11 cellular contexts compared by ENCODE assay signal in the genomic region with DNA sequence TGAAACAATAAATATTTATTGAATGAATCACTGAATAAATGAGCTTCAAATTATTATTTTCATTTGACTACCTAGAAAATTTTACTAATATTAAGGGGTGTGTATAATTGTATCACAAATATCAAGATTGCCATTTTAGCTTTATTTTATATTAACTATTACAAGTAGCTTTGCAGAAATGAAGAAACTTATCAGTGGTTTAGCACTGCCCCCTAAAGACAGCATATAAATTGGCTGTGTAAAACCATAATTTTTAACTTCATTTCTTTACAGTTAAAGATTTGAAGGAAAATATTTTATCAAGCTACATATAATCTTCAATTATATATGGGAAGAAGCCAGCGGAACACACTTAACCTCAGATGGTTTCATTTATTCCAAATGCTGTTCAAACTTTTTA. TPM values are rescaled to one million over a fixed set of nuclear protein-coding genes. Genes with fewer than 3 reads are reported as not detected.
DNase-seq lines count a peak whose midpoint lies in the region; ATAC-seq and TF ChIP-seq lines count a peak whose summit lies in the region.
"Had no signal": no experiment of that assay in that cellular context is flagged by ENCODE, and none has a peak within 500 bp of the region (broad histone marks: within the 10 kb centered on the region; RNA-seq: fewer than 3 reads in every experiment).

No MANE protein-coding gene starts in this region.

- no peak overlapping the region for H2AK9ac ChIP-seq in IMR-90 (replicated peaks; ENCODE audit: low read depth, low read length, poor library complexity)

- no peak overlapping the region for H2BK5ac ChIP-seq in IMR-90 (ENCODE audit: low read depth, low read length, poor library complexity, severe bottlenecking)

- WGBS in IMR-90 (ENCODE audit: extremely low coverage in 2 of 2, insufficient read length in 1 of 2), 2 experiments = no CpG with 5 or more reads among the region's 1 CpG

- H3K23ac ChIP-seq in IMR-90 (ENCODE audit: low read depth, low read length) = no peak overlapping the region

- H2AK5ac ChIP-seq in IMR-90 (ENCODE audit: low read depth, low read length) = no peak overlapping the region

- H3K9me3 Mint-ChIP-seq in Caco-2 (ENCODE audit: unreplicated experiment) = no peaks in the 10 kb centered on the region
- H3K9me3 Mint-ChIP-seq: activated T-cell treated with anti-CD3 and anti-CD28 coated beads, Interleukin-2, amount 50 U/mL, for 4 hours had no signal

- TF ChIP-seq CTCF in Caco-2 (IDR thresholded peaks at IDR 0.05; ENCODE audit: insufficient read depth in 1 of 2, low read depth in 1 of 2, low read length in 1 of 2, severe bottlenecking in 1 of 2, unreplicated experiment in 1 of 2) (peak; percentile 5 to 16), IMR-90 (conservative IDR thresholded peaks at IDR 0.05; ENCODE audit: low read depth, low read length) (peak; percentile 37)

- H3K14ac ChIP-seq in IMR-90 (replicated peaks; ENCODE audit: low read depth, low read length) = no peak overlapping the region

- H3K4ac ChIP-seq in IMR-90 (ENCODE audit: low read depth, low read length) = no peak overlapping the region

- ATAC-seq in IMR-90 (ENCODE audit: low read depth) (no peak), GM18517 (IDR thresholded peaks at IDR 0.05; ENCODE audit: unreplicated experiment) (no peak), left ventricle myocardium superior (no peak), HG02610 (IDR thresholded peaks at IDR 0.05; ENCODE audit: unreplicated experiment) (no peak)
- ATAC-seq: activated T-cell treated with anti-CD3 and anti-CD28 coated beads, Interleukin-2, amount 50 U/mL, for 4 hours had no signal

- DNase-seq in Caco-2 = no peak
- DNase-seq in IMR-90 = no peak
- DNase-seq in SK-N-MC (ENCODE audit: low read depth, low spot score) = peak; percentile 5
- DNase-seq in iris pigment epithelial cell (ENCODE audit: low read depth) = peak; percentile 7
- DNase-seq in NCI-H748 (lab: John Stamatoyannopoulos, UW; ENCODE audit: unreplicated experiment) = no peak
- DNase-seq in left ventricle myocardium superior = no peak
- DNase-seq: activated T-cell treated with anti-CD3 and anti-CD28 coated beads, Interleukin-2, amount 50 U/mL, for 4 hours had no signal

- no peak overlapping the region for H3K27ac Mint-ChIP-seq in Caco-2 (ENCODE audit: unreplicated experiment)

- no peak overlapping the region for H4K5ac ChIP-seq in IMR-90 (ENCODE audit: low read depth, low read length)

- in situ Hi-C loops in IMR-90 (cut with MboI; ENCODE audit: low sequenced_read_pairs) = no loop called here

- H3K79me1 ChIP-seq in IMR-90 (ENCODE audit: low read depth in 1 of 2, low read length in 2 of 2) = no peaks in the 10 kb centered on the region

- H3K36me3 ChIP-seq in Caco-2 (ENCODE audit: control insufficient read depth, insufficient read depth, low read length) (no peaks in the 10 kb centered on the region), IMR-90 (ENCODE audit: control insufficient read depth, insufficient read depth, low read length) (no peaks in the 10 kb centered on the region), SK-N-MC (ENCODE audit: insufficient read depth, low read length) (no peaks in the 10 kb centered on the region)

- CTCF ChIA-PET in Caco-2 (lab: Charles Lee) (interaction anchor here (1.0 to 2.2 kb wide), 3 partner anchors 268 to 615 kb away, joined by 4 to 7 read pairs (median 4); no protein-coding TSS in a partner anchor), IMR-90 (lab: Yijun Ruan, JAX) (interaction anchor here (0.7 to 1.1 kb wide), 5 partner anchors 267 to 615 kb away, joined by 3 to 4 read pairs (median 3); no protein-coding TSS in a partner anchor)

- no peak overlapping the region for H3K18ac ChIP-seq in IMR-90 (ENCODE audit: low read depth, low read length)

- H3K27me3 ChIP-seq in Caco-2 (replicated peaks; ENCODE audit: control insufficient read depth, insufficient read depth, low read length) = no peaks in the 10 kb centered on the region
- no peaks in the 10 kb centered on the region for H3K27me3 ChIP-seq in IMR-90 (ENCODE audit: control insufficient read depth, insufficient read depth, low read length)

- intact Hi-C loops in Caco-2 (cut with micrococcal nuclease; ENCODE audit: unreplicated experiment) (loop anchor here (1.0 to 5.0 kb wide), 3 partner anchors 272 to 616 kb away; no protein-coding TSS in a partner anchor), IMR-90 (cut with micrococcal nuclease) (no loop called here), left ventricle myocardium superior (cut with micrococcal nuclease) (no loop called here)

- H3K36me3 Mint-ChIP-seq in Caco-2 (ENCODE audit: insufficient read depth, unreplicated experiment) = no peaks in the 10 kb centered on the region

- no peak overlapping the region for H2BK20ac ChIP-seq in IMR-90 (ENCODE audit: low read depth, low read length)

- no peak overlapping the region for H3K56ac ChIP-seq in IMR-90 (ENCODE audit: extremely low read depth, insufficient read depth, low read length)

- H2AFZ ChIP-seq in IMR-90 (replicated peaks; ENCODE audit: low read length, poor library complexity) = no peak overlapping the region

- peak; percentile 43 for TF ChIP-seq RAD21 in IMR-90 (IDR thresholded peaks at IDR 0.05; ENCODE audit: low read length)

- H3K4me1 ChIP-seq in Caco-2 (no peaks in the 10 kb centered on the region), IMR-90 (ENCODE audit: control insufficient read depth, insufficient read depth, low read length) (no peaks in the 10 kb centered on the region)

- no peak for TF ChIP-seq POLR2A in IMR-90 (IDR thresholded peaks at IDR 0.05; ENCODE audit: low read depth, low read length)

- no peak overlapping the region for H2BK15ac ChIP-seq in IMR-90 (ENCODE audit: low read depth, low read length)

- no peaks in the 10 kb centered on the region for H3K9me3 ChIP-seq in Caco-2
- H3K9me3 ChIP-seq in IMR-90 (ENCODE audit: control insufficient read depth, insufficient read depth, low read length) = no peaks in the 10 kb centered on the region
- H3K9me3 ChIP-seq in SK-N-MC (ENCODE audit: low read depth, low read length) = no peaks in the 10 kb centered on the region

- no peaks in the 10 kb centered on the region for H4K20me1 ChIP-seq in IMR-90 (ENCODE audit: insufficient read depth, low read length)

- no TSS peak for BruUV-seq in Caco-2 (replicated peaks; lab: Mats Ljungman, UMichigan)
- BruUV-seq in IMR-90 (replicated peaks; lab: Mats Ljungman, UMichigan) = no TSS peak

- H3K4me3 ChIP-seq in Caco-2 (ENCODE audit: low read depth, low read length) = no peak overlapping the region
- no peak overlapping the region for H3K4me3 ChIP-seq in IMR-90 (ENCODE audit: insufficient read depth, low read depth, low read length)
- H3K4me3 ChIP-seq in SK-N-MC = no peak overlapping the region
- H3K4me3 ChIP-seq: coronary artery had no signal

- H3K4me1 Mint-ChIP-seq in Caco-2 (ENCODE audit: low read depth, unreplicated experiment) = no peaks in the 10 kb centered on the region

- POLR2A ChIA-PET in Caco-2 (lab: Charles Lee) (no interaction called here), IMR-90 (lab: Charles Lee; ENCODE audit: unreplicated experiment) (no interaction called here)

- H3K27me3 Mint-ChIP-seq in Caco-2 (ENCODE audit: insufficient read depth, unreplicated experiment) = peaks cover 5% of the 10 kb centered on the region

- H3K27ac ChIP-seq in IMR-90 (ENCODE audit: insufficient read depth, low read length) (no peak overlapping the region), SK-N-MC (no peak overlapping the region)
- H3K27ac ChIP-seq: coronary artery had no signal

- H4K91ac ChIP-seq in IMR-90 (ENCODE audit: insufficient read depth, low read depth, low read length) = no peak overlapping the region

- dilution Hi-C loops in IMR-90 (cut with HindIII; ENCODE audit: low sequenced_read_pairs, unreplicated experiment) = no loop called here

- no peak overlapping the region for H3K9ac ChIP-seq in IMR-90 (ENCODE audit: low read depth, low read length)
- H3K9ac ChIP-seq in SK-N-MC (ENCODE audit: insufficient read length) = no peak overlapping the region

- H3K9me1 ChIP-seq in IMR-90 (ENCODE audit: insufficient read depth, low read length) = no peaks in the 10 kb centered on the region

- no peak overlapping the region for H4K8ac ChIP-seq in IMR-90 (ENCODE audit: low read depth in 2 of 2, low read length in 2 of 2)

- no peak overlapping the region for H3K4me2 ChIP-seq in IMR-90 (ENCODE audit: low read depth, low read length)

- no peak overlapping the region for H3K4me3 Mint-ChIP-seq in Caco-2 (ENCODE audit: unreplicated experiment)
- H3K4me3 Mint-ChIP-seq: activated T-cell treated with anti-CD3 and anti-CD28 coated beads, Interleukin-2, amount 50 U/mL, for 4 hours had no signal

- no peak overlapping the region for H2BK120ac ChIP-seq in IMR-90 (ENCODE audit: low read depth, low read length)

TF ChIP-seq in IMR-90, 13 proteins besides CTCF, POLR2A, EP300 and RAD21 (continues in another document):
- TF ChIP-seq MAZ (IDR thresholded peaks at IDR 0.05; ENCODE audit: borderline replicate concordance, low read depth, low read length) (no peak), CHD1 (IDR thresholded peaks at IDR 0.05; ENCODE audit: low read depth, low read length) (no peak), BHLHE40 (IDR thresholded peaks at IDR 0.05; ENCODE audit: low read depth, low read length) (no peak), MAFK (IDR thresholded peaks at IDR 0.05; ENCODE audit: low read depth, low read length) (no peak), CEBPB (IDR thresholded peaks at IDR 0.05; ENCODE audit: low read depth, low read length) (no peak)
- TF ChIP-seq, protein P1, sequence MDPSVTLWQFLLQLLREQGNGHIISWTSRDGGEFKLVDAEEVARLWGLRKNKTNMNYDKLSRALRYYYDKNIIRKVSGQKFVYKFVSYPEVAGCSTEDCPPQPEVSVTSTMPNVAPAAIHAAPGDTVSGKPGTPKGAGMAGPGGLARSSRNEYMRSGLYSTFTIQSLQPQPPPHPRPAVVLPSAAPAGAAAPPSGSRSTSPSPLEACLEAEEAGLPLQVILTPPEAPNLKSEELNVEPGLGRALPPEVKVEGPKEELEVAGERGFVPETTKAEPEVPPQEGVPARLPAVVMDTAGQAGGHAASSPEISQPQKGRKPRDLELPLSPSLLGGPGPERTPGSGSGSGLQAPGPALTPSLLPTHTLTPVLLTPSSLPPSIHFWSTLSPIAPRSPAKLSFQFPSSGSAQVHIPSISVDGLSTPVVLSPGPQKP (IDR thresholded peaks at IDR 0.05; ENCODE audit: borderline replicate concordance, low read depth, low read length) = no peak
- TF ChIP-seq, protein P2, sequence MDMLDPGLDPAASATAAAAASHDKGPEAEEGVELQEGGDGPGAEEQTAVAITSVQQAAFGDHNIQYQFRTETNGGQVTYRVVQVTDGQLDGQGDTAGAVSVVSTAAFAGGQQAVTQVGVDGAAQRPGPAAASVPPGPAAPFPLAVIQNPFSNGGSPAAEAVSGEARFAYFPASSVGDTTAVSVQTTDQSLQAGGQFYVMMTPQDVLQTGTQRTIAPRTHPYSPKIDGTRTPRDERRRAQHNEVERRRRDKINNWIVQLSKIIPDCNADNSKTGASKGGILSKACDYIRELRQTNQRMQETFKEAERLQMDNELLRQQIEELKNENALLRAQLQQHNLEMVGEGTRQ (IDR thresholded peaks at IDR 0.05; ENCODE audit: low read depth, low read length) = no peak

RNA-seq across cellular contexts. Expression of a gene that starts 11.4 kb away (rescaled TPM):
- total RNA-seq in Caco-2 (2022) (not detected in 2 replicates), IMR-90 (2012; rRNA removed) (not detected in 2 replicates), left ventricle myocardium superior (not detected)
- polyA plus RNA-seq in IMR-90 (2012; rRNA removed) = not detected in 2 replicates
- not detected in 2 replicates for polyA plus RNA-seq in IMR-90 (2012; cell fraction: cytosol; rRNA removed)
- not detected in 2 replicates for polyA plus RNA-seq in IMR-90 (2012; cell fraction: nucleus; rRNA removed; ENCODE audit: low replicate concordance)
- total RNA-seq: activated T-cell treated with anti-CD3 and anti-CD28 coated beads, Interleukin-2, amount 50 U/mL, for 4 hours; ureter had no signal

Comparison
In these comparisons a context has a peak if more than half of its experiments do, and no peak if none do; other contexts are left out.
1. DNase-seq: peak in SK-N-MC (single experiment) and iris pigment epithelial cell (single experiment); none in Caco-2 (0 of 2), IMR-90 (single experiment), NCI-H748 (single experiment) and left ventricle myocardium superior (single experiment).